In the genomic region with DNA sequence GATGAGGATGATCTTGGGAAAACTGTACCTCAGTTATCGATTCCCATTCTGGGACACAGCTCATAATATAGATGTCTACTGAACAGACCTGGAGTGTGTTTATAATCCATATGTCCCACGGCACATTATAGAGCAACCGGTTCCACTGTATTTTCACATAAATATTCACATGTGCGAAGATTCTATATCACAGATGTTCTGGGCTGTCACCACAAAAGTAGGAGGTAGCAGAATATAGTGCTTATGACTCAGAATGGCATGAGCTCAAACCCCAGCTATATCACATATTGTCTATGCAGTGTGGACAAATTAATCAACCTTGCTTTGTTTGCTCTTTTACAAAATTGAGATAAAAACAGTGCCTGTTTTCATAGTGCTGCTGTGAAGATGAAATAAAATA, we compare ENCODE assay signal across 31 cellular contexts.
DNase-seq lines count a peak whose midpoint lies in the region; TF ChIP-seq lines count a peak whose summit lies in the region.
"Had no signal": no experiment of that assay in that cellular context is flagged by ENCODE, and none has a peak within 500 bp of the region (broad histone marks: within the 10 kb centered on the region; RNA-seq: fewer than 3 reads in every experiment).

No MANE protein-coding gene starts in this region.

- 94 to 95% methylated on average over 4 of the region's 4 CpGs for WGBS in tibial nerve, 2 donors

- H3K9me3 ChIP-seq in tibial nerve, result no peaks in the 10 kb centered on the region
- H3K9me3 ChIP-seq: A549; BE2C; BLaER1; BLaER1 treated with 17β-estradiol and CSF1 and Interleukin-3, amounts not matched to agents 10 nM and 100 nM; Caco-2 had no signal

- H3K27me3 ChIP-seq in tibial nerve, result no peaks in the 10 kb centered on the region
- H3K27me3 ChIP-seq: BE2C; BLaER1; BLaER1 treated with 17β-estradiol and CSF1 and Interleukin-3, amounts not matched to agents 10 nM and 100 nM had no signal

- H3K4me1 ChIP-seq in tibial nerve, result peaks cover 0 to 43% (median 6%) of the 10 kb centered on the region in 4 donors
- H3K4me1 ChIP-seq: A549; BE2C; BLaER1; BLaER1 treated with 17β-estradiol and CSF1 and Interleukin-3, amounts not matched to agents 10 nM and 100 nM; Caco-2 had no signal

- TF ChIP-seq POLR2A in tibial nerve (IDR thresholded peaks at IDR 0.05), result no peak

- H3K36me3 ChIP-seq in tibial nerve, result no peaks in the 10 kb centered on the region
- H3K36me3 ChIP-seq: BE2C; BLaER1; BLaER1 treated with 17β-estradiol and CSF1 and Interleukin-3, amounts not matched to agents 10 nM and 100 nM had no signal

- DNase-seq in inferior parietal cortex (ENCODE audit: extremely low spot score) (peak; percentile 58), superior temporal gyrus (ENCODE audit: extremely low spot score) (peak; percentile 65), tibial nerve (ENCODE audit: low spot score in 2 of 2) (no peak), NCI-H1092 (lab: John Stamatoyannopoulos, UW) (no peak), pons (ENCODE audit: low spot score) (no peak), HK-2 (ENCODE audit: unreplicated experiment) (no peak)
- DNase-seq: 8988T; ACHN; AML-193; BE2C; C1 segment of cervical spinal cord; Caco-2; Calu3; CD4-positive, alpha-beta memory T cell; CD4-positive, alpha-beta T cell; CD4-positive, CD25-positive, alpha-beta regulatory T cell; CD8-positive, alpha-beta memory T cell; CD8-positive, alpha-beta T cell; COR-L47; DMS 273 treated with DMSO at 0.1 percent for 48 hours; DMS153; DMS53; DMS79; DMS79 treated with DMSO at 0.1 percent for 48 hours; DND-41; EL had no signal

- no peak for TF ChIP-seq CTCF in tibial nerve (IDR thresholded peaks at IDR 0.05)

- H3K27ac ChIP-seq in tibial nerve, result peak overlapping the region in 3 of 4 donors; percentile 58 to 93 (median 83)
- H3K27ac ChIP-seq: 22Rv1; A549; BLaER1; BLaER1 treated with 17β-estradiol and CSF1 and Interleukin-3, amounts not matched to agents 10 nM and 100 nM; C4-2B had no signal

- H3K4me3 ChIP-seq in tibial nerve, result no peak overlapping the region
- H3K4me3 ChIP-seq: A549; BLaER1; BLaER1 treated with 17β-estradiol and CSF1 and Interleukin-3, amounts not matched to agents 10 nM and 100 nM had no signal

- no peak for TF ChIP-seq EP300 in tibial nerve (IDR thresholded peaks at IDR 0.05)

Comparison
In these comparisons a context has a peak if more than half of its experiments do, and no peak if none do; other contexts are left out.
1. DNase-seq: peak in inferior parietal cortex (single experiment) and superior temporal gyrus (single experiment); none in tibial nerve (0 of 2), NCI-H1092 (single experiment), pons (single experiment) and HK-2 (single experiment).